Comparison of ENCODE assay signal across 8 cellular contexts in the genomic region with DNA sequence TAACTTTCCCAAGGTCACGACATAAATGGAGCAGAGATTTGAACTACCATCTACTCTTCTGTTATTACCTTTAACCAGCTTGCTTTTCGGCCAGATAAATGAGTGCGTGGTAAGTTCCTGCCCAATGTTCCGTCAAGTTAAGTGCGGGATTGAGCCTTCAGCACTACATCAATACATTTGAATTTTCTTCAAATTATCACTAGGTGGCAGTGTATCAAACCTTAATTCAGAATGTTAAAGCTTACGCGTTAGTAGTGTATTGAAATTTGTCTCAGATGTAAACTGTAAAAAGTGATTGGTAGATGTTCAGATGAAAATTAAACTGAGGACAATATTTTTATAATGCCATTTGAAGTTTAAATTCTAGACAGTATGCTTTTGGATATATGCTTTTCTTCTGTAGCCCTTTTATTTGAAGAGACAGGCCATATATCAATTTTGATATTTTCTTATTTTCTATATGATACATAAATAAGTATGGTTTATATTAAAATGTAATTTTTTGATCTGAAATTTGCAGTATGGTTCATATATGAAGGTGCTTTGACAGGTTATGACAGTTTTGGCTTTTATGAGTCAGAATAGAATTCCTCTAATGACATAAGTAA.
DNase-seq lines count a peak whose midpoint lies in the region; ATAC-seq, FAIRE-seq and TF ChIP-seq lines count a peak whose summit lies in the region.

No MANE protein-coding gene starts in this region.

- POLR2A ChIA-PET in activated CD4-positive, alpha-beta memory T cell treated with anti-CD3 and anti-CD28 coated beads, Interleukin-2, amount 10 ng/mL, durations not matched to agents 7 days and 5 days (lab: Charles Lee): no interaction called here

- H3K4me3 ChIP-seq in Karpas-422 (ENCODE audit: low read length): no peak overlapping the region
- H3K4me3 ChIP-seq in fibroblast of the aortic adventitia (ENCODE audit: low read depth, low read length): no peak overlapping the region
- no peak overlapping the region for H3K4me3 ChIP-seq in retinal pigment epithelial cell (ENCODE audit: low read length)

- TF ChIP-seq CTCF in fibroblast of the aortic adventitia (IDR thresholded peaks at IDR 0.05; ENCODE audit: insufficient read depth, low read length) (peak; percentile 47), retinal pigment epithelial cell (conservative IDR thresholded peaks at IDR 0.05; ENCODE audit: low read depth, low read length) (peak; percentile 47)

- no peaks in the 10 kb centered on the region for H3K9me3 ChIP-seq in Karpas-422 (ENCODE audit: low read length)

- peak; percentile 39 for FAIRE-seq in GM19239 (lab: Jason Lieb, UNC)

- H3K27ac Mint-ChIP-seq in activated CD4-positive, alpha-beta memory T cell treated with anti-CD3 and anti-CD28 coated beads, Interleukin-2, amount 10 ng/mL, durations not matched to agents 7 days and 5 days: no peak overlapping the region

- H3K9me3 Mint-ChIP-seq in activated CD4-positive, alpha-beta memory T cell treated with anti-CD3 and anti-CD28 coated beads, Interleukin-2, amount 10 ng/mL, durations not matched to agents 7 days and 5 days: no peaks in the 10 kb centered on the region

- ATAC-seq in GM19463 (IDR thresholded peaks at IDR 0.05; ENCODE audit: unreplicated experiment): no peak

- no peak overlapping the region for H3K27ac ChIP-seq in Karpas-422 (ENCODE audit: low read length)

- H3K4me1 ChIP-seq in Karpas-422 (ENCODE audit: low read length): no peaks in the 10 kb centered on the region

- no peaks in the 10 kb centered on the region for H4K20me1 ChIP-seq in Karpas-422 (ENCODE audit: insufficient read depth, low read depth, low read length)

- H2AFZ ChIP-seq in Karpas-422 (ENCODE audit: low read length): no peak overlapping the region

- no peaks in the 10 kb centered on the region for H3K9me2 ChIP-seq in Karpas-422 (replicated peaks; ENCODE audit: insufficient read depth, low read length)

- no peaks in the 10 kb centered on the region for H3K4me1 Mint-ChIP-seq in activated CD4-positive, alpha-beta memory T cell treated with anti-CD3 and anti-CD28 coated beads, Interleukin-2, amount 10 ng/mL, durations not matched to agents 7 days and 5 days

- no peaks in the 10 kb centered on the region for H3K36me3 Mint-ChIP-seq in activated CD4-positive, alpha-beta memory T cell treated with anti-CD3 and anti-CD28 coated beads, Interleukin-2, amount 10 ng/mL, durations not matched to agents 7 days and 5 days (ENCODE audit: low read depth)

- no peaks in the 10 kb centered on the region for H3K79me2 ChIP-seq in Karpas-422 (ENCODE audit: low read length)

- CTCF ChIA-PET in activated CD4-positive, alpha-beta memory T cell treated with anti-CD3 and anti-CD28 coated beads, Interleukin-2, amount 10 ng/mL, durations not matched to agents 7 days and 5 days (lab: Charles Lee): interaction anchor here (1.0 kb wide), 1 partner anchor 78 kb away, joined by 5 read pairs; no protein-coding TSS in a partner anchor

- H3K36me3 ChIP-seq in Karpas-422 (ENCODE audit: insufficient read depth, low read length): no peaks in the 10 kb centered on the region

- H3K9ac ChIP-seq in Karpas-422 (ENCODE audit: low read length): no peak overlapping the region

- no peaks in the 10 kb centered on the region for H3K27me3 Mint-ChIP-seq in activated CD4-positive, alpha-beta memory T cell treated with anti-CD3 and anti-CD28 coated beads, Interleukin-2, amount 10 ng/mL, durations not matched to agents 7 days and 5 days

- H3K4me3 Mint-ChIP-seq in activated CD4-positive, alpha-beta memory T cell treated with anti-CD3 and anti-CD28 coated beads, Interleukin-2, amount 10 ng/mL, durations not matched to agents 7 days and 5 days: no peak overlapping the region

- DNase-seq in CD1c-positive myeloid dendritic cell (ENCODE audit: extremely low spot score) (peak; percentile 43), GM19239 (ENCODE audit: insufficient read length, low spot score) (no peak), Karpas-422 (peak; percentile 74), SK-N-DZ (ENCODE audit: low spot score) (peak; percentile 40), fibroblast of the aortic adventitia (ENCODE audit: low read depth) (peak; percentile 58), retinal pigment epithelial cell (ENCODE audit: low read depth) (no peak)
- DNase-seq in activated CD4-positive, alpha-beta memory T cell treated with anti-CD3 and anti-CD28 coated beads, Interleukin-2, amount 10 ng/mL, durations not matched to agents 7 days and 5 days: no peak

- H3K27me3 ChIP-seq in Karpas-422 (ENCODE audit: low read length): no peaks in the 10 kb centered on the region; the same call in 1 of the 2 replicates

- H3K4me2 ChIP-seq in Karpas-422 (ENCODE audit: low read depth, low read length, poor library complexity, severe bottlenecking): no peak overlapping the region

Comparison
In these comparisons a context has a peak if more than half of its experiments do, and no peak if none do; other contexts are left out.
1. DNase-seq: peak in CD1c-positive myeloid dendritic cell (single experiment), Karpas-422 (single experiment), SK-N-DZ (single experiment) and fibroblast of the aortic adventitia (single experiment); none in GM19239 (single experiment), retinal pigment epithelial cell (single experiment) and activated CD4-positive, alpha-beta memory T cell treated with anti-CD3 and anti-CD28 coated beads, Interleukin-2, amount 10 ng/mL, durations not matched to agents 7 days and 5 days (single experiment).